In the genomic region with DNA sequence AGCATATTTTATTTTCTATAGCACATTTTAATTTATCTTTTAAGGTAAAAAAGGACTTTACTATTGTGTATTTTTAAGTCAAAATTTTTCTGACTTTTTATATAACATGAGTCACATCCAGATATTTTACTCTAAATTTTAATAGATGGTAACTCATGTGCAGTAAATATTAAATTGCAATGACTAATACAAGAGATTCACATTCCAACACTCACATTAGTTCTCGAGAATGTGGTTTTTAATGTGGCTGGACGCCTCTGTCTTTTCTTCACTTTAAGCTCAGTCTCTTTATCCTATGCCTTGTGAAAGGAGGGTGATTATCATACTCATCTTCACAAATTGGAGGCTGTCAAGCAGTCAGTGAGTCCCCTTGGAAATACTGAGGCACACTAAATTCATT, we compare ENCODE assay signal across 18 cellular contexts.
"Had no signal": no experiment of that assay in that cellular context is flagged by ENCODE, and none has a peak within 500 bp of the region (broad histone marks: within the 10 kb centered on the region; RNA-seq: fewer than 3 reads in every experiment).

No MANE protein-coding gene starts in this region.

- H3K36me3 ChIP-seq: colonic mucosa, right lobe of liver, upper lobe of left lung had no signal

- H3K9me3 ChIP-seq: body of pancreas, colonic mucosa, right lobe of liver had no signal

- H3K27me3 ChIP-seq: body of pancreas, colonic mucosa, right lobe of liver, upper lobe of left lung had no signal

- DNase-seq: activated CD4-positive, alpha-beta T cell treated with anti-CD3 and anti-CD28 coated beads for 4 hours; activated CD8-positive, alpha-beta T cell treated with anti-CD3 and anti-CD28 coated beads for 36 hours; activated gamma-delta T cell; activated T-cell treated with anti-CD3 and anti-CD28 coated beads, Interleukin-2, amount 50 U/mL, for 4 hours; amniotic stem cell; body of pancreas; caudate nucleus; colonic mucosa; glutamatergic neuron; hypothalamus; mesendoderm; right lobe of liver; stimulated activated CD4-positive, alpha-beta T cell treated with anti-CD3 and anti-CD28 coated beads, Interleukin-1b, Interleukin-23, amount 100 ng/mL, for 48 hours; stimulated activated naive CD8-positive, alpha-beta T cell treated with anti-CD3 and anti-CD28 coated beads, Interleukin-15, amount 100 ng/mL, for 72 hours; upper lobe of left lung had no signal

- ATAC-seq: activated CD8-positive, alpha-beta T cell treated with anti-CD3 and anti-CD28 coated beads for 36 hours; activated T-cell treated with anti-CD3 and anti-CD28 coated beads, Interleukin-2, amount 50 U/mL, for 4 hours; body of pancreas; esophagus mucosa; right lobe of liver; stimulated activated naive CD8-positive, alpha-beta T cell treated with anti-CD3 and anti-CD28 coated beads, Interleukin-15, amount 100 ng/mL, for 72 hours; WTC11 had no signal

- H3K4me3 ChIP-seq: body of pancreas, colonic mucosa, right lobe of liver, upper lobe of left lung had no signal

- H3K27me3 Mint-ChIP-seq: activated CD8-positive, alpha-beta T cell treated with anti-CD3 and anti-CD28 coated beads for 36 hours; stimulated activated naive CD8-positive, alpha-beta T cell treated with anti-CD3 and anti-CD28 coated beads, Interleukin-15, amount 100 ng/mL, for 72 hours had no signal

- H3K4me1 Mint-ChIP-seq: stimulated activated naive CD8-positive, alpha-beta T cell treated with anti-CD3 and anti-CD28 coated beads, Interleukin-15, amount 100 ng/mL, for 72 hours; WTC11 had no signal

- H3K4me3 Mint-ChIP-seq: activated CD8-positive, alpha-beta T cell treated with anti-CD3 and anti-CD28 coated beads for 36 hours; activated naive CD8-positive, alpha-beta T cell; activated T-cell treated with anti-CD3 and anti-CD28 coated beads, Interleukin-2, amount 50 U/mL, for 4 hours; stimulated activated naive CD8-positive, alpha-beta T cell treated with anti-CD3 and anti-CD28 coated beads, Interleukin-15, amount 100 ng/mL, for 72 hours; WTC11 had no signal

- H3K27ac Mint-ChIP-seq: activated CD8-positive, alpha-beta T cell treated with anti-CD3 and anti-CD28 coated beads for 36 hours; activated naive CD8-positive, alpha-beta T cell; stimulated activated naive CD8-positive, alpha-beta T cell treated with anti-CD3 and anti-CD28 coated beads, Interleukin-15, amount 100 ng/mL, for 72 hours; WTC11 had no signal

- H3K4me1 ChIP-seq: body of pancreas, colonic mucosa, right lobe of liver, upper lobe of left lung had no signal

- H3K27ac ChIP-seq: body of pancreas, colonic mucosa, right lobe of liver, upper lobe of left lung had no signal
